ENCODE assay signal across 9 cellular contexts in the genomic region with DNA sequence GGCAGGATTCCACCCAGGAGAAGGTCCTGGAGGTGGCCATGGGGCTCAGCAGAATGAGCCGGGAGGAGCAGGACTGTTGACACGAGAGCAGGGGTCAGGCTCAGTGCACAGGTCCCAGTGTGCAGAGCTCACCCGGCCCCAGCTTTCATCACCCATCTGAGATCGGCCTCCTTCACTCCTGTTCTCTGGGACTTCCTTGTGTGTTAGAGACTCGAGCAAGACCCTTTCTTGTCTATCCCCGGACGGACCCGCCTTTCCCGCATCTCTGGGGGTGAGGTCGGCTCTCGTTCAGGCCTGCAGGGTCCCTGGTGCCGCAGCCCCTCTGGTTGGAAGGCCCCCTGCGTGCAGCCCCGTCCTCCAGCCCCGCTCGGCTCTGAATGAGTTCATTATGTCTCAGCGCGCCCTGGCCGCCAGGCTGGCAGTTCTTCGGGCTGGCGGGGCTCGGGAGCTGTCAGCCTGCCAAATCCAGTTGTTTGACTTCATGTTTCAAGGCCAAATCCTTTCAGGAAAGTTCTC.
DNase-seq lines count a peak whose midpoint lies in the region; ATAC-seq and TF ChIP-seq lines count a peak whose summit lies in the region.
"Had no signal": no experiment of that assay in that cellular context is flagged by ENCODE, and none has a peak within 500 bp of the region (broad histone marks: within the 10 kb centered on the region; RNA-seq: fewer than 3 reads in every experiment).

No MANE protein-coding gene starts in this region.

- DNase-seq in Right ventricle myocardium inferior (ENCODE audit: missing footprints) (peak; percentile 62), right atrium auricular region (ENCODE audit: low spot score) (no peak), globus pallidus (ENCODE audit: low spot score) (peak; percentile 87), neuronal stem cell (ENCODE audit: low spot score) (no peak), vagina (ENCODE audit: extremely low spot score in 2 of 2) (no peak), H4 (ENCODE audit: low spot score) (no peak), EL (no peak), dermis blood vessel endothelial cell (no peak)
- DNase-seq: activated T-cell treated with anti-CD3 and anti-CD28 coated beads, Interleukin-2, amount 50 U/mL, for 24 hours had no signal

- H3K79me1 ChIP-seq in neuronal stem cell (ENCODE audit: low read depth, low read length) = peaks cover 1% of the 10 kb centered on the region

- no CpG with 5 or more reads among the region's 22 CpGs for WGBS in neuronal stem cell (ENCODE audit: extremely low coverage in 2 of 2, insufficient read length in 2 of 2, insufficient replicate concordance in 1 of 2), 2 donors

- no peak overlapping the region for H2BK12ac ChIP-seq in neuronal stem cell (ENCODE audit: low read length)

- H3K18ac ChIP-seq in neuronal stem cell (ENCODE audit: low read length) = peak overlapping the region; percentile 41

- no peak overlapping the region for H3K23ac ChIP-seq in neuronal stem cell (ENCODE audit: low read depth, low read length, poor library complexity)

- H2AFZ ChIP-seq in neuronal stem cell (ENCODE audit: low read length) = peak overlapping the region; percentile 21

- H3K9ac ChIP-seq in neuronal stem cell (ENCODE audit: low read depth, low read length, poor library complexity) = no peak overlapping the region

- no peak overlapping the region for H2AK5ac ChIP-seq in neuronal stem cell (ENCODE audit: low read depth, low read length)

- H3K14ac ChIP-seq in neuronal stem cell (ENCODE audit: low read length) = no peak overlapping the region

- no peak overlapping the region for H3K4me2 ChIP-seq in neuronal stem cell (ENCODE audit: insufficient read depth, low read length, poor library complexity, severe bottlenecking)

- no peak for TF ChIP-seq CTCF in right atrium auricular region (IDR thresholded peaks at IDR 0.05)
- no peak for TF ChIP-seq CTCF in vagina (IDR thresholded peaks at IDR 0.05)

- H3K4me1 ChIP-seq in right atrium auricular region = peaks cover 0 to 21% of the 10 kb centered on the region in 2 donors
- H3K4me1 ChIP-seq in neuronal stem cell (ENCODE audit: control insufficient read depth in 2 of 2, insufficient read depth in 1 of 2, low read depth in 1 of 2, low read length in 2 of 2) = peaks cover 0 to 3% of the 10 kb centered on the region in 2 donors
- H3K4me1 ChIP-seq in vagina = peaks cover 20% of the 10 kb centered on the region

- H3K27ac ChIP-seq in right atrium auricular region (no peak overlapping the region), neuronal stem cell (replicated peaks; ENCODE audit: low read length) (no peak overlapping the region), vagina (peak overlapping the region; percentile 10)

- no peak for TF ChIP-seq POLR2A in vagina (IDR thresholded peaks at IDR 0.05)

- H4K91ac ChIP-seq in neuronal stem cell (ENCODE audit: low read depth, low read length, poor library complexity) = no peak overlapping the region

- intact Hi-C loops in Right ventricle myocardium inferior (cut with DNase I) (no loop called here), vagina (cut with DNase I) (no loop called here)

- H3K4me3 ChIP-seq in right atrium auricular region = no peak overlapping the region
- no peak overlapping the region for H3K4me3 ChIP-seq in neuronal stem cell (ENCODE audit: low read length in 2 of 2)
- H3K4me3 ChIP-seq in vagina = no peak overlapping the region

- H3K9me3 ChIP-seq in right atrium auricular region = peaks cover 0 to 7% of the 10 kb centered on the region in 2 donors
- peaks cover 4 to 6% of the 10 kb centered on the region in 2 donors for H3K9me3 ChIP-seq in neuronal stem cell (replicated peaks in 1 of 2; ENCODE audit: control insufficient read depth in 2 of 2, insufficient read depth in 1 of 2, low read depth in 1 of 2, low read length in 2 of 2)
- H3K9me3 ChIP-seq in vagina = no peaks in the 10 kb centered on the region

- H2BK5ac ChIP-seq in neuronal stem cell (ENCODE audit: low read length) = no peak overlapping the region

- peak; percentile 35 for ATAC-seq in Right ventricle myocardium inferior

- no peak overlapping the region for H2BK15ac ChIP-seq in neuronal stem cell (ENCODE audit: low read length)

- H3K4ac ChIP-seq in neuronal stem cell (ENCODE audit: low read length) = no peak overlapping the region

- H3K36me3 ChIP-seq in right atrium auricular region (no peaks in the 10 kb centered on the region), neuronal stem cell (replicated peaks in 1 of 2; ENCODE audit: control insufficient read depth in 2 of 2, insufficient read depth in 2 of 2, low read length in 2 of 2) (no peaks in the 10 kb centered on the region), vagina (no peaks in the 10 kb centered on the region)

- no peak overlapping the region for H4K8ac ChIP-seq in neuronal stem cell (ENCODE audit: low read depth, low read length)

- H3K27me3 ChIP-seq in right atrium auricular region (no peaks in the 10 kb centered on the region), neuronal stem cell (ENCODE audit: control insufficient read depth in 3 of 3, insufficient read depth in 3 of 3, low read depth in 1 of 3, low read length in 3 of 3) (no peaks in the 10 kb centered on the region), vagina (no peaks in the 10 kb centered on the region)

- H2BK120ac ChIP-seq in neuronal stem cell (ENCODE audit: low read depth, low read length) = no peak overlapping the region

Comparison
In these comparisons a context has a peak if more than half of its experiments do, and no peak if none do; other contexts are left out.
1. DNase-seq: peak in Right ventricle myocardium inferior (single experiment) and globus pallidus (single experiment); none in right atrium auricular region (single experiment), neuronal stem cell (single experiment), vagina (0 of 2), H4 (single experiment), EL (single experiment) and dermis blood vessel endothelial cell (single experiment).